1 cellular context compared by ENCODE assay signal in genomic region chr18:59358611-59359575, GRCh38.
A peak's percentile ranks its signal among the peaks of the same experiment; 100 is the strongest.
TF ChIP-seq lines count a peak whose summit lies in the region.

TSS of gene LMAN1 (minus strand) at chr18:59359265. CDS start at chr18:59359244, 21 bp downstream.

TF ChIP-seq in HepG2, 621 proteins besides CTCF, POLR2A, EP300 and RAD21 (continued from another document and continues in another):
- 0 out of 2 replicates have a peak, but pooled peaks have one; percentile 9 for TF ChIP-seq ARID5B (CRISPR knock-in tag; IDR thresholded peaks at IDR 0.05)
- peak; percentile 73; the same call in 1 of the 2 replicates for TF ChIP-seq BORCS8-MEF2B (CRISPR knock-in tag; IDR thresholded peaks at IDR 0.05)
- no peak for TF ChIP-seq RERE (CRISPR knock-in tag; IDR thresholded peaks at IDR 0.05; ENCODE audit: low read depth)
- TF ChIP-seq POGZ (CRISPR knock-in tag; IDR thresholded peaks at IDR 0.05): peak; percentile 79
- TF ChIP-seq HOXA9 (CRISPR knock-in tag; IDR thresholded peaks at IDR 0.05; ENCODE audit: borderline replicate concordance): no peak; the same call in 1 of the 2 replicates
- no peak for TF ChIP-seq ZNF264 (CRISPR knock-in tag; IDR thresholded peaks at IDR 0.05)
- no peak for TF ChIP-seq SRF (IDR thresholded peaks at IDR 0.05; ENCODE audit: low read depth, low read length)
- TF ChIP-seq REL (CRISPR knock-in tag; conservative IDR thresholded peaks at IDR 0.05): no peak
- TF ChIP-seq SALL2 (CRISPR knock-in tag; IDR thresholded peaks at IDR 0.05): peak; percentile 49; the same call in 1 of the 2 replicates
- no peak for TF ChIP-seq PBX2 (CRISPR knock-in tag; IDR thresholded peaks at IDR 0.05)
- TF ChIP-seq RBM22 (optimal IDR thresholded peaks at IDR 0.05; ENCODE audit: low read length): no peak
- no peak for TF ChIP-seq SYNCRIP (IDR thresholded peaks at IDR 0.05; ENCODE audit: insufficient read depth, low read depth, low read length)
- TF ChIP-seq ZNF556 (CRISPR knock-in tag; IDR thresholded peaks at IDR 0.05; ENCODE audit: borderline replicate concordance): peak; percentile 38; the same call in 1 of the 2 replicates
- peak; percentile 92 for TF ChIP-seq ZNF407 (CRISPR knock-in tag; IDR thresholded peaks at IDR 0.05; ENCODE audit: not compliant biosample characterization)
- TF ChIP-seq SMAD1 (CRISPR knock-in tag; IDR thresholded peaks at IDR 0.05; ENCODE audit: borderline replicate concordance, low read depth): no peak
- no peak for TF ChIP-seq ZNF460 (CRISPR knock-in tag; IDR thresholded peaks at IDR 0.05; ENCODE audit: borderline replicate concordance)
- TF ChIP-seq ETS1 (CRISPR knock-in tag; IDR thresholded peaks at IDR 0.05): 0 out of 2 replicates have a peak, but pooled peaks have one; percentile 17
- TF ChIP-seq HNRNPH1 (optimal IDR thresholded peaks at IDR 0.05; ENCODE audit: low read depth, low read length): no peak
- TF ChIP-seq ZNF746 (CRISPR knock-in tag; IDR thresholded peaks at IDR 0.05): no peak; the same call in 1 of the 2 replicates
- TF ChIP-seq HNF4G (IDR thresholded peaks at IDR 0.05; ENCODE audit: borderline replicate concordance, low read depth, low read length): peak; percentile 11; the same call in 1 of the 2 replicates
- TF ChIP-seq HNF4G (CRISPR knock-in tag; IDR thresholded peaks at IDR 0.05; ENCODE audit: borderline replicate concordance, low read depth): no peak
- TF ChIP-seq ZNF644 (CRISPR knock-in tag; IDR thresholded peaks at IDR 0.05; ENCODE audit: low read depth): no peak
- peak; percentile 56; the same call in 1 of the 2 replicates for TF ChIP-seq KLF15 (CRISPR knock-in tag; IDR thresholded peaks at IDR 0.05; ENCODE audit: borderline replicate concordance)
- TF ChIP-seq ETV6 (CRISPR knock-in tag; conservative IDR thresholded peaks at IDR 0.05): no peak; the same call in 1 of the 2 replicates
- TF ChIP-seq RNF2 (conservative IDR thresholded peaks at IDR 0.05; ENCODE audit: low read depth): no peak; the same call in 1 of the 2 replicates
- no peak for TF ChIP-seq CCAR2 (optimal IDR thresholded peaks at IDR 0.05; ENCODE audit: low read depth, low read length)
- peak; percentile 81 for TF ChIP-seq GATAD1 (CRISPR knock-in tag; IDR thresholded peaks at IDR 0.05)
- TF ChIP-seq ZNF143 (CRISPR knock-in tag; IDR thresholded peaks at IDR 0.05): peak; percentile 83
- no peak for TF ChIP-seq ZNF260 (CRISPR knock-in tag; IDR thresholded peaks at IDR 0.05; ENCODE audit: borderline replicate concordance, low read depth)
- peak; percentile 68 for TF ChIP-seq NFKB2 (CRISPR knock-in tag; IDR thresholded peaks at IDR 0.05; ENCODE audit: borderline replicate concordance)
- peak; percentile 57; the same call in 1 of the 2 replicates for TF ChIP-seq ZNF451 (CRISPR knock-in tag; IDR thresholded peaks at IDR 0.05)
- no peak for TF ChIP-seq CHD2 (IDR thresholded peaks at IDR 0.05; ENCODE audit: low read depth, low read length)
- peak; percentile 95 for TF ChIP-seq SRY (CRISPR knock-in tag; IDR thresholded peaks at IDR 0.05)
- TF ChIP-seq ZNF18 (CRISPR knock-in tag; IDR thresholded peaks at IDR 0.05; ENCODE audit: insufficient replicate concordance): peak; percentile 77
- peak; percentile 93 for TF ChIP-seq ZFY (CRISPR knock-in tag; IDR thresholded peaks at IDR 0.05)
- TF ChIP-seq ZNF782 (CRISPR knock-in tag; IDR thresholded peaks at IDR 0.05; ENCODE audit: borderline replicate concordance): 0 out of 2 replicates have a peak, but pooled peaks have one; percentile 61
